In genomic region chr1:175169305-175170018, GRCh38 we compare ENCODE assay signal across 11 cellular contexts. TPM values are rescaled to one million over a fixed set of nuclear protein-coding genes. Genes with fewer than 3 reads are reported as not detected.
A peak's percentile ranks its signal among the peaks of the same experiment; 100 is the strongest.
DNase-seq lines count a peak whose midpoint lies in the region; ATAC-seq, FAIRE-seq and TF ChIP-seq lines count a peak whose summit lies in the region.
"Had no signal": no experiment of that assay in that cellular context is flagged by ENCODE, and none has a peak within 500 bp of the region (broad histone marks: within the 10 kb centered on the region; RNA-seq: fewer than 3 reads in every experiment).

No MANE protein-coding gene starts in this region.

- TF ChIP-seq POLR2A in GM12892 (IDR thresholded peaks at IDR 0.05; ENCODE audit: low read depth, low read length): no peak

- CTCF ChIA-PET in activated B cell treated with CpG ODN at 0.5 μM for 24 hours (lab: Charles Lee): interaction anchor here (1.0 to 2.5 kb wide), 4 partner anchors 14 to 148 kb away, joined by 3 to 8 read pairs (median 5); no protein-coding TSS in a partner anchor

- intact Hi-C loops in activated B cell treated with CpG ODN at 0.5 μM for 24 hours (cut with micrococcal nuclease): no loop called here

- H3K4me3 Mint-ChIP-seq in activated B cell treated with CpG ODN at 0.5 μM for 24 hours (no peak overlapping the region), immature natural killer cell (no peak overlapping the region)

- POLR2A ChIA-PET in activated B cell treated with CpG ODN at 0.5 μM for 24 hours (lab: Charles Lee): no interaction called here

- peak; percentile 45 for DNase-seq in HT-29 (ENCODE audit: low spot score)
- DNase-seq in activated B cell treated with CpG ODN at 0.5 μM for 24 hours: no peak
- DNase-seq in immature natural killer cell: no peak
- no peak for DNase-seq in NCI-H1694 (lab: John Stamatoyannopoulos, UW)
- no peak for DNase-seq in GM12892 (ENCODE audit: insufficient read length)
- no peak for DNase-seq in GM19238 (ENCODE audit: insufficient read length, low spot score)
- DNase-seq: kidney had no signal

- H3K27ac Mint-ChIP-seq in activated B cell treated with CpG ODN at 0.5 μM for 24 hours (peak overlapping the region; percentile 73), immature natural killer cell (peak overlapping the region in 4 of 6 donors; percentile 53 to 62 (median 60))

- H3K9me3 Mint-ChIP-seq in activated B cell treated with CpG ODN at 0.5 μM for 24 hours: no peaks in the 10 kb centered on the region
- H3K9me3 Mint-ChIP-seq in immature natural killer cell: no peaks in the 10 kb centered on the region

- TF ChIP-seq CTCF in C4-2B (conservative IDR thresholded peaks at IDR 0.05) (peak; percentile 13; the same call in 1 of the 2 replicates), activated B cell treated with CpG ODN at 0.5 μM for 24 hours (IDR thresholded peaks at IDR 0.05) (no peak)

- H3K4me1 Mint-ChIP-seq in activated B cell treated with CpG ODN at 0.5 μM for 24 hours (peaks cover 63% of the 10 kb centered on the region), immature natural killer cell (peaks cover 47 to 64% of the 10 kb centered on the region in 2 donors)

- peak overlapping the region; percentile 43 for H3K27ac ChIP-seq in C4-2B
- H3K27ac ChIP-seq: right atrium auricular region had no signal

- ATAC-seq in activated B cell treated with CpG ODN at 0.5 μM for 24 hours (ENCODE audit: low read depth) (no peak), GM21423 (IDR thresholded peaks at IDR 0.05; ENCODE audit: unreplicated experiment) (no peak)

- H3K36me3 Mint-ChIP-seq in activated B cell treated with CpG ODN at 0.5 μM for 24 hours (ENCODE audit: low read depth) (peaks cover 96% of the 10 kb centered on the region), immature natural killer cell (peaks cover 17 to 48% (median 33%) of the 10 kb centered on the region in 3 donors)

- FAIRE-seq in GM12892 (lab: Jason Lieb, UNC): no peak
- FAIRE-seq: GM18507, kidney had no signal

- H3K27me3 Mint-ChIP-seq in activated B cell treated with CpG ODN at 0.5 μM for 24 hours (no peaks in the 10 kb centered on the region), immature natural killer cell (ENCODE audit: low read depth in 3 of 3) (peaks cover 0 to 1% (median 0%) of the 10 kb centered on the region in 3 donors)

RNA-seq across cellular contexts. Expression of gene KIAA0040, which starts 23.1 kb away (rescaled TPM):
- total RNA-seq in HT-29 (2014; rRNA removed; shearing (Covaris generic)): 5.8 and 8.3 TPM in 2 replicates
- total RNA-seq in activated B cell treated with CpG ODN at 0.5 μM for 24 hours: 55.5 and 57.2 TPM in 2 replicates
- 10 to 100 TPM; 11.8 to 23.6 (median 14.0) TPM for polyA plus RNA-seq in immature natural killer cell
- 11.6 TPM for polyA plus RNA-seq in GM12892 (2012; ENCODE audit: missing spikeins)
